Comparison of ENCODE assay signal across 1 cellular context in the genomic region with DNA sequence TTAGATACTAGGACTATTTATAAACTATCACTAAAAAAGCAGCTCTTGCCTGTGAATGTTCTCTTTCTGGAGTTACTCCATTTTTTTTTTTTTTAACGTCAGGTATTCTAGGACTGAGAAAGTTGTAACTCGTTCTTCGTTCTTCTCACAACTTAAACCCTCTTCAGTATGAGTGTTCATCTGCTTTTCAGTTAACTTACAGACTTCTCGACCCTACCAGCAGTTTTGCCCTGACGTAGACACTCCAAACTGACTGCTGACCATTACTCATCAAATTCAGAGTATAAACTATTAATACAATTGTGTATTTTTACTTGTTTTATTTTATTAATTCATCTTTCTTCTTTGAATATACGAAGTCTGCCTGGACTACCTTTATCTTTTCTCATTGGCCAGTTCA.
TF ChIP-seq lines count a peak whose summit lies in the region.

No MANE protein-coding gene starts in this region.

TF ChIP-seq in HepG2, 621 proteins besides CTCF, POLR2A, EP300 and RAD21 (continued from another document):
- TF ChIP-seq, protein P1, sequence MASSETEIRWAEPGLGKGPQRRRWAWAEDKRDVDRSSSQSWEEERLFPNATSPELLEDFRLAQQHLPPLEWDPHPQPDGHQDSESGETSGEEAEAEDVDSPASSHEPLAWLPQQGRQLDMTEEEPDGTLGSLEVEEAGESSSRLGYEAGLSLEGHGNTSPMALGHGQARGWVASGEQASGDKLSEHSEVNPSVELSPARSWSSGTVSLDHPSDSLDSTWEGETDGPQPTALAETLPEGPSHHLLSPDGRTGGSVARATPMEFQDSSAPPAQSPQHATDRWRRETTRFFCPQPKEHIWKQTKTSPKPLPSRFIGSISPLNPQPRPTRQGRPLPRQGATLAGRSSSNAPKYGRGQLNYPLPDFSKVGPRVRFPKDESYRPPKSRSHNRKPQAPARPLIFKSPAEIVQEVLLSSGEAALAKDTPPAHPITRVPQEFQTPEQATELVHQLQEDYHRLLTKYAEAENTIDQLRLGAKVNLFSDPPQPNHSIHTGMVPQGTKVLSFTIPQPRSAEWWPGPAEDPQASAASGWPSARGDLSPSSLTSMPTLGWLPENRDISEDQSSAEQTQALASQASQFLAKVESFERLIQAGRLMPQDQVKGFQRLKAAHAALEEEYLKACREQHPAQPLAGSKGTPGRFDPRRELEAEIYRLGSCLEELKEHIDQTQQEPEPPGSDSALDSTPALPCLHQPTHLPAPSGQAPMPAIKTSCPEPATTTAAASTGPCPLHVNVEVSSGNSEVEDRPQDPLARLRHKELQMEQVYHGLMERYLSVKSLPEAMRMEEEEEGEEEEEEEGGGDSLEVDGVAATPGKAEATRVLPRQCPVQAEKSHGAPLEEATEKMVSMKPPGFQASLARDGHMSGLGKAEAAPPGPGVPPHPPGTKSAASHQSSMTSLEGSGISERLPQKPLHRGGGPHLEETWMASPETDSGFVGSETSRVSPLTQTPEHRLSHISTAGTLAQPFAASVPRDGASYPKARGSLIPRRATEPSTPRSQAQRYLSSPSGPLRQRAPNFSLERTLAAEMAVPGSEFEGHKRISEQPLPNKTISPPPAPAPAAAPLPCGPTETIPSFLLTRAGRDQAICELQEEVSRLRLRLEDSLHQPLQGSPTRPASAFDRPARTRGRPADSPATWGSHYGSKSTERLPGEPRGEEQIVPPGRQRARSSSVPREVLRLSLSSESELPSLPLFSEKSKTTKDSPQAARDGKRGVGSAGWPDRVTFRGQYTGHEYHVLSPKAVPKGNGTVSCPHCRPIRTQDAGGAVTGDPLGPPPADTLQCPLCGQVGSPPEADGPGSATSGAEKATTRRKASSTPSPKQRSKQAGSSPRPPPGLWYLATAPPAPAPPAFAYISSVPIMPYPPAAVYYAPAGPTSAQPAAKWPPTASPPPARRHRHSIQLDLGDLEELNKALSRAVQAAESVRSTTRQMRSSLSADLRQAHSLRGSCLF (CRISPR knock-in tag; IDR thresholded peaks at IDR 0.05; ENCODE audit: borderline replicate concordance), result no peak
- TF ChIP-seq KDM4B (CRISPR knock-in tag; IDR thresholded peaks at IDR 0.05), result no peak
- TF ChIP-seq ZNF484 (CRISPR knock-in tag; IDR thresholded peaks at IDR 0.05; ENCODE audit: borderline replicate concordance, low read depth), result no peak
- TF ChIP-seq YEATS2 (CRISPR knock-in tag; IDR thresholded peaks at IDR 0.05; ENCODE audit: borderline replicate concordance), result no peak
- no peak for TF ChIP-seq ZNF12 (CRISPR knock-in tag; IDR thresholded peaks at IDR 0.05)
- TF ChIP-seq, protein P2, sequence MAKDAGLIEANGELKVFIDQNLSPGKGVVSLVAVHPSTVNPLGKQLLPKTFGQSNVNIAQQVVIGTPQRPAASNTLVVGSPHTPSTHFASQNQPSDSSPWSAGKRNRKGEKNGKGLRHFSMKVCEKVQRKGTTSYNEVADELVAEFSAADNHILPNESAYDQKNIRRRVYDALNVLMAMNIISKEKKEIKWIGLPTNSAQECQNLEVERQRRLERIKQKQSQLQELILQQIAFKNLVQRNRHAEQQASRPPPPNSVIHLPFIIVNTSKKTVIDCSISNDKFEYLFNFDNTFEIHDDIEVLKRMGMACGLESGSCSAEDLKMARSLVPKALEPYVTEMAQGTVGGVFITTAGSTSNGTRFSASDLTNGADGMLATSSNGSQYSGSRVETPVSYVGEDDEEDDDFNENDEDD (CRISPR knock-in tag; IDR thresholded peaks at IDR 0.05; ENCODE audit: borderline replicate concordance), result no peak
